10 cellular contexts compared by ENCODE assay signal in genomic region chr22:38503021-38503420, GRCh38. TPM values are rescaled to one million over a fixed set of nuclear protein-coding genes. Genes with fewer than 3 reads are reported as not detected.
A peak's percentile ranks its signal among the peaks of the same experiment; 100 is the strongest.
DNase-seq lines count a peak whose midpoint lies in the region; ATAC-seq and TF ChIP-seq lines count a peak whose summit lies in the region.
"Had no signal": no experiment of that assay in that cellular context is flagged by ENCODE, and none has a peak within 500 bp of the region (broad histone marks: within the 10 kb centered on the region; RNA-seq: fewer than 3 reads in every experiment).

No MANE protein-coding gene starts in this region.

- no peak for ATAC-seq in activated CD8-positive, alpha-beta memory T cell treated with anti-CD3 and anti-CD28 coated beads, Interleukin-2, amount 10 ng/mL, durations not matched to agents 7 days and 5 days
- ATAC-seq in mucosa of descending colon (no peak), GM18498 (IDR thresholded peaks at IDR 0.05; ENCODE audit: unreplicated experiment) (no peak)

- CTCF ChIA-PET in activated CD8-positive, alpha-beta memory T cell treated with anti-CD3 and anti-CD28 coated beads, Interleukin-2, amount 10 ng/mL, durations not matched to agents 7 days and 5 days (lab: Charles Lee): interaction anchor here (1.0 to 1.7 kb wide), 4 partner anchors 10 to 69 kb away, joined by 3 to 12 read pairs (median 4); no protein-coding TSS in a partner anchor

- H3K36me3 ChIP-seq in iPS-20b (ENCODE audit: insufficient read depth, low read depth, low read length) (peaks cover 74% of the 10 kb centered on the region), stomach (peaks cover 25 to 53% (median 46%) of the 10 kb centered on the region in 4 donors), mucosa of descending colon (ENCODE audit: low read depth) (peaks cover 13% of the 10 kb centered on the region)

- peaks cover 64% of the 10 kb centered on the region for H3K36me3 Mint-ChIP-seq in activated CD8-positive, alpha-beta memory T cell treated with anti-CD3 and anti-CD28 coated beads, Interleukin-2, amount 10 ng/mL, durations not matched to agents 7 days and 5 days
- peaks cover 77% of the 10 kb centered on the region for H3K36me3 Mint-ChIP-seq in activated T-helper 2 cell treated with anti-CD3 and anti-CD28 coated beads, Interferon-gamma antibody, Interleukin-2, Interleukin-4, amounts not matched to agents 10 μg/mL and 5 μg/mL and 100 μg/mL, durations not matched to agents 14 hours and 24 hours and 36 hours (ENCODE audit: low read depth)

- 21 to 36% (median 33%) methylated on average over 4 of the region's 4 CpGs for WGBS in stomach, 5 donors

- H3K9me3 Mint-ChIP-seq in activated CD8-positive, alpha-beta memory T cell treated with anti-CD3 and anti-CD28 coated beads, Interleukin-2, amount 10 ng/mL, durations not matched to agents 7 days and 5 days (ENCODE audit: low read depth): no peaks in the 10 kb centered on the region
- H3K9me3 Mint-ChIP-seq in activated T-helper 2 cell treated with anti-CD3 and anti-CD28 coated beads, Interferon-gamma antibody, Interleukin-2, Interleukin-4, amounts not matched to agents 10 μg/mL and 5 μg/mL and 100 μg/mL, durations not matched to agents 14 hours and 24 hours and 36 hours: no peaks in the 10 kb centered on the region

- intact Hi-C loops in activated T-helper 2 cell treated with anti-CD3 and anti-CD28 coated beads, Interferon-gamma antibody, Interleukin-2, Interleukin-4, amounts not matched to agents 10 μg/mL and 5 μg/mL and 100 μg/mL, durations not matched to agents 14 hours and 24 hours and 36 hours (cut with micrococcal nuclease): no loop called here
- intact Hi-C loops in stomach (cut with DNase I; ENCODE audit: low total_unique reads) (no loop called here), mucosa of descending colon (cut with DNase I, micrococcal nuclease) (no loop called here)

- H3K4me3 ChIP-seq in iPS-20b (ENCODE audit: low read length) (peak overlapping the region; percentile 95), stomach (peak overlapping the region; percentile 66 to 87 (median 79)), mucosa of descending colon (no peak overlapping the region)

- no peak overlapping the region for H3K27ac ChIP-seq in iPS-20b (ENCODE audit: low read length)
- peak overlapping the region in 4 of 5 donors; percentile 5 to 100 (median 100) for H3K27ac ChIP-seq in stomach

- peak overlapping the region; percentile 75 for H3K27ac Mint-ChIP-seq in activated CD8-positive, alpha-beta memory T cell treated with anti-CD3 and anti-CD28 coated beads, Interleukin-2, amount 10 ng/mL, durations not matched to agents 7 days and 5 days
- H3K27ac Mint-ChIP-seq in activated T-helper 2 cell treated with anti-CD3 and anti-CD28 coated beads, Interferon-gamma antibody, Interleukin-2, Interleukin-4, amounts not matched to agents 10 μg/mL and 5 μg/mL and 100 μg/mL, durations not matched to agents 14 hours and 24 hours and 36 hours: peak overlapping the region; percentile 76

- H3K4me1 Mint-ChIP-seq in activated CD8-positive, alpha-beta memory T cell treated with anti-CD3 and anti-CD28 coated beads, Interleukin-2, amount 10 ng/mL, durations not matched to agents 7 days and 5 days: peaks cover 65% of the 10 kb centered on the region
- peaks cover 51% of the 10 kb centered on the region for H3K4me1 Mint-ChIP-seq in activated T-helper 2 cell treated with anti-CD3 and anti-CD28 coated beads, Interferon-gamma antibody, Interleukin-2, Interleukin-4, amounts not matched to agents 10 μg/mL and 5 μg/mL and 100 μg/mL, durations not matched to agents 14 hours and 24 hours and 36 hours (ENCODE audit: low read depth)

- H3K4me1 ChIP-seq in iPS-20b (ENCODE audit: insufficient read depth, low read length): peaks cover 11% of the 10 kb centered on the region
- H3K4me1 ChIP-seq in stomach: peaks cover 22 to 74% (median 52%) of the 10 kb centered on the region in 4 donors
- peaks cover 28% of the 10 kb centered on the region for H3K4me1 ChIP-seq in mucosa of descending colon (ENCODE audit: low read depth)

- no peak for TF ChIP-seq EP300 in stomach (IDR thresholded peaks at IDR 0.05)

- peak overlapping the region; percentile 100; the same call in 1 of the 2 replicates for H3K9ac ChIP-seq in iPS-20b (ENCODE audit: low read depth, low read length)

- H3K4me3 Mint-ChIP-seq in activated CD8-positive, alpha-beta memory T cell treated with anti-CD3 and anti-CD28 coated beads, Interleukin-2, amount 10 ng/mL, durations not matched to agents 7 days and 5 days: peak overlapping the region; percentile 99
- peak overlapping the region; percentile 97 for H3K4me3 Mint-ChIP-seq in activated T-helper 2 cell treated with anti-CD3 and anti-CD28 coated beads, Interferon-gamma antibody, Interleukin-2, Interleukin-4, amounts not matched to agents 10 μg/mL and 5 μg/mL and 100 μg/mL, durations not matched to agents 14 hours and 24 hours and 36 hours (ENCODE audit: low read depth)

- no peak for DNase-seq in activated CD8-positive, alpha-beta memory T cell treated with anti-CD3 and anti-CD28 coated beads, Interleukin-2, amount 10 ng/mL, durations not matched to agents 7 days and 5 days
- DNase-seq in activated CD8-positive, alpha-beta memory T cell treated with anti-CD3 and anti-CD28 coated beads, Interleukin-2, amount 50 U/mL, for 48 hours: no peak
- no peak for DNase-seq in activated T-helper 2 cell treated with anti-CD3 and anti-CD28 coated beads, Interferon-gamma antibody, Interleukin-2, Interleukin-4, amounts not matched to agents 10 μg/mL and 5 μg/mL and 100 μg/mL, durations not matched to agents 14 hours and 24 hours and 36 hours (ENCODE audit: low spot score)
- no peak for DNase-seq in stomach
- DNase-seq in mucosa of descending colon: no peak
- DNase-seq in NCI-H1048 (lab: John Stamatoyannopoulos, UW): no peak
- DNase-seq: stimulated activated CD4-positive, alpha-beta T cell treated with anti-CD3 and anti-CD28 coated beads, Interleukin-12 subunit alpha, Interleukin-12 subunit beta, amount 100 ng/mL, for 4 hours had no signal

- TF ChIP-seq CTCF in stomach (IDR thresholded peaks at IDR 0.05): no peak
- TF ChIP-seq CTCF in mucosa of descending colon (IDR thresholded peaks at IDR 0.05): no peak

- H3K27me3 ChIP-seq in iPS-20b (ENCODE audit: insufficient read depth, low read length) (no peaks in the 10 kb centered on the region), stomach (no peaks in the 10 kb centered on the region)

- no peak for TF ChIP-seq POLR2A in stomach (IDR thresholded peaks at IDR 0.05)

- no peaks in the 10 kb centered on the region for H3K9me3 ChIP-seq in iPS-20b (ENCODE audit: insufficient read depth, low read depth, low read length)
- H3K9me3 ChIP-seq in stomach: no peaks in the 10 kb centered on the region
- H3K9me3 ChIP-seq in mucosa of descending colon: no peaks in the 10 kb centered on the region

- no peaks in the 10 kb centered on the region for H3K27me3 Mint-ChIP-seq in activated CD8-positive, alpha-beta memory T cell treated with anti-CD3 and anti-CD28 coated beads, Interleukin-2, amount 10 ng/mL, durations not matched to agents 7 days and 5 days
- H3K27me3 Mint-ChIP-seq in activated T-helper 2 cell treated with anti-CD3 and anti-CD28 coated beads, Interferon-gamma antibody, Interleukin-2, Interleukin-4, amounts not matched to agents 10 μg/mL and 5 μg/mL and 100 μg/mL, durations not matched to agents 14 hours and 24 hours and 36 hours (ENCODE audit: low read depth): no peaks in the 10 kb centered on the region

RNA-seq across cellular contexts. Expression of gene DDX17, which starts 3.1 kb away (rescaled TPM):
- total RNA-seq in activated CD8-positive, alpha-beta memory T cell treated with anti-CD3 and anti-CD28 coated beads, Interleukin-2, amount 10 ng/mL, durations not matched to agents 7 days and 5 days: 100 to 1,000 TPM; 452 to 527 TPM
- 378 and 391 TPM in 2 replicates for total RNA-seq in activated T-helper 2 cell treated with anti-CD3 and anti-CD28 coated beads, Interferon-gamma antibody, Interleukin-2, Interleukin-4, amounts not matched to agents 10 μg/mL and 5 μg/mL and 100 μg/mL, durations not matched to agents 14 hours and 24 hours and 36 hours
- total RNA-seq in stomach: 1,000 to 10,000 TPM in 2 of 5 donors, 100 to 1,000 TPM in 3; 485 to 4,611 (median 706) TPM
- polyA plus RNA-seq in stomach: 100 to 1,000 TPM in 1 of 3 donors, 10 to 100 TPM in 2; 59.5 to 133 (median 79.3) TPM
- 100 to 1,000 TPM; 279 to 464 (median 363) TPM for total RNA-seq in mucosa of descending colon

RNA-seq across cellular contexts. Expression of gene KDELR3, which starts 35.1 kb away (rescaled TPM):
- total RNA-seq in activated CD8-positive, alpha-beta memory T cell treated with anti-CD3 and anti-CD28 coated beads, Interleukin-2, amount 10 ng/mL, durations not matched to agents 7 days and 5 days: 1 to 10 TPM in 1 of 2 experiments, under 1 TPM in 1; 0.23 to 1.2 TPM
- 2.2 and 3.7 TPM in 2 replicates for total RNA-seq in activated T-helper 2 cell treated with anti-CD3 and anti-CD28 coated beads, Interferon-gamma antibody, Interleukin-2, Interleukin-4, amounts not matched to agents 10 μg/mL and 5 μg/mL and 100 μg/mL, durations not matched to agents 14 hours and 24 hours and 36 hours
- 10 to 100 TPM in 3 of 5 donors, 1 to 10 TPM in 1, not detected in 1; 3.6 to 30.7 (median 11.6) TPM for total RNA-seq in stomach
- 10 to 100 TPM in 1 of 3 donors, 1 to 10 TPM in 2; 6.4 to 12.8 (median 6.8) TPM for polyA plus RNA-seq in stomach
- 10 to 100 TPM in 2 of 3 donors, 1 to 10 TPM in 1; 4.2 to 14.4 (median 11.3) TPM for total RNA-seq in mucosa of descending colon
- polyA plus RNA-seq: CD14-positive monocyte had no signal

RNA-seq across cellular contexts. Expression of gene KCNJ4, which starts 48.0 kb away (rescaled TPM):
- not detected for total RNA-seq in activated CD8-positive, alpha-beta memory T cell treated with anti-CD3 and anti-CD28 coated beads, Interleukin-2, amount 10 ng/mL, durations not matched to agents 7 days and 5 days
- total RNA-seq in activated T-helper 2 cell treated with anti-CD3 and anti-CD28 coated beads, Interferon-gamma antibody, Interleukin-2, Interleukin-4, amounts not matched to agents 10 μg/mL and 5 μg/mL and 100 μg/mL, durations not matched to agents 14 hours and 24 hours and 36 hours: not detected in 2 replicates
- total RNA-seq in stomach (not detected), mucosa of descending colon (not detected)
- polyA plus RNA-seq in stomach: not detected
- polyA plus RNA-seq: CD14-positive monocyte had no signal
